In the genomic region with DNA sequence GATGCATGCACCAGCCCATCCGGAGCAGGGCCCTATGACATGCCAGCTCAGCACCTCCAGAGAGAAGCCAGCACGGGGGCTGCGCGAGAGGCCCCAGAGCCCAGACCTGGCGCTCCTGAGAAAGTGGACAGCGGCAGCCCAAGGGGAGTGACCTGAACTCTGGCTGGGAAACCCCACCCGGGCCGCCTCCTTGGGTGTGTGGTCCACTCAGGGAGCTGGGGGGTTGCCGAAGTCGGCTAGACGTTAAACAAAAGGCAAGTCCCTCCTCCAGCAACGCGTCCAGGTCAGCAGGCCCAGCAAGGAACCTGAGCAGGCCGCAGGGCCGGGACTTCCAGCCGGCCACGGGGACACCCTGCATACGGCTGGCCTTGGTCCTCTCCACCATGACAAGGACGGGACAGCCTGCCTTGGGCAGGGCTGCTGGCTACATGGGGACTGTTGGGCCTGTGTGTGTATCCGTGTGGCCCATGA, we compare ENCODE assay signal across 18 cellular contexts. TPM values are rescaled to one million over a fixed set of nuclear protein-coding genes. Genes with fewer than 3 reads are reported as not detected.
DNase-seq lines count a peak whose midpoint lies in the region; ATAC-seq, FAIRE-seq and TF ChIP-seq lines count a peak whose summit lies in the region.
"Had no signal": no experiment of that assay in that cellular context is flagged by ENCODE, and none has a peak within 500 bp of the region (broad histone marks: within the 10 kb centered on the region; RNA-seq: fewer than 3 reads in every experiment).

No MANE protein-coding gene starts in this region.

- POLR2A ChIA-PET in HEK293 (lab: Yijun Ruan, JAX), result no interaction called here
- POLR2A ChIA-PET in H1 (lab: Charles Lee; ENCODE audit: partially characterized antibody), result interaction anchor here (1.6 kb wide), 1 partner anchor 10 kb away, joined by 4 read pairs; no protein-coding TSS in a partner anchor

- no peak overlapping the region for H3K14ac ChIP-seq in H1 (ENCODE audit: insufficient read length)

- no peak overlapping the region for H4K91ac ChIP-seq in H1 (replicated peaks; ENCODE audit: insufficient read length, low read length)

- no peak overlapping the region for H3K4me2 ChIP-seq in H1 (ENCODE audit: insufficient read depth in 1 of 2, low read depth in 2 of 2, low read length in 2 of 2)
- H3K4me2 ChIP-seq in skeletal muscle satellite cell (ENCODE audit: low read length), result no peak overlapping the region

- H3K27ac ChIP-seq in HEK293 (ENCODE audit: extremely low read depth, low read depth, low read length) (no peak overlapping the region), H1 (ENCODE audit: low read depth, low read length) (no peak overlapping the region)
- H3K27ac ChIP-seq: VCaP had no signal

- H2BK20ac ChIP-seq in H1 (ENCODE audit: low read length), result no peak overlapping the region

- H3K27me3 ChIP-seq in H1 (replicated peaks in 1 of 4; ENCODE audit: control insufficient read depth in 3 of 4, extremely low read depth in 1 of 4, insufficient read depth in 3 of 4, low read length in 3 of 4) (no peaks in the 10 kb centered on the region), skeletal muscle satellite cell (ENCODE audit: control insufficient read depth, insufficient read depth, low read length) (no peaks in the 10 kb centered on the region)

- H3K18ac ChIP-seq in H1 (ENCODE audit: extremely low read depth, low read length), result no peak overlapping the region

- H3K23me2 ChIP-seq in H1 (ENCODE audit: low read depth, low read length), result no peaks in the 10 kb centered on the region

- no peak overlapping the region for H2AFZ ChIP-seq in H1 (ENCODE audit: low read length)

- H3K79me1 ChIP-seq in H1 (ENCODE audit: low read depth, low read length), result 0 out of 2 replicates have a peak, but pooled peaks cover 3% of the 10 kb centered on the region

- H3K56ac ChIP-seq in H1 (replicated peaks; ENCODE audit: insufficient read length, low read depth, low read length), result no peak overlapping the region

- no peak for TF ChIP-seq RAD21 in H1 (IDR thresholded peaks at IDR 0.05 in 1 of 2, conservative IDR thresholded peaks at IDR 0.05 in 1 of 2; ENCODE audit: low read depth in 2 of 2, low read length in 2 of 2)

- H3K9me3 ChIP-seq in HEK293 (ENCODE audit: control insufficient read depth, insufficient read depth, low read depth, low read length), result no peaks in the 10 kb centered on the region
- no peaks in the 10 kb centered on the region for H3K9me3 ChIP-seq in H1 (ENCODE audit: insufficient read depth in 2 of 2, low read depth in 1 of 2, low read length in 1 of 2)
- no peaks in the 10 kb centered on the region for H3K9me3 ChIP-seq in skeletal muscle satellite cell (replicated peaks; ENCODE audit: low read length)

- WGBS in H1 (ENCODE audit: extremely low coverage in 1 of 2, insufficient coverage in 1 of 2, insufficient read length in 1 of 2, insufficient replicate concordance in 2 of 2, low coverage in 1 of 2, low lambda C conversion rate in 2 of 2, missing lambda C conversion rate in 1 of 2), 2 experiments, result 88% methylated on average over 20 of the region's 20 CpGs; no CpG with 5 or more reads in 1 of the 2 experiments

- CTCF ChIA-PET in HEK293 (lab: Yijun Ruan, JAX) (interaction anchor here (1.1 kb wide), 1 partner anchor 22 kb away, joined by 5 read pairs; no protein-coding TSS in a partner anchor), H1 (lab: Charles Lee; ENCODE audit: partially characterized antibody) (interaction anchor here (1.3 to 1.9 kb wide), 3 partner anchors 33 to 84 kb away, joined by 3 to 7 read pairs (median 3); no protein-coding TSS in a partner anchor)

- 0 out of 2 replicates have a peak overlapping the region, but pooled peaks have one; percentile 50 for H2BK12ac ChIP-seq in H1 (ENCODE audit: low read depth, low read length)

- peak overlapping the region; percentile 72; the same call in 1 of the 2 replicates for H4K8ac ChIP-seq in H1 (ENCODE audit: extremely low read depth, insufficient read depth, low read length)

- no peak for TF ChIP-seq CTCF in HEK293 (tag by site-specific recombination; IDR thresholded peaks at IDR 0.05)
- no peak for TF ChIP-seq CTCF in H1 (IDR thresholded peaks at IDR 0.05; ENCODE audit: control extremely low read depth in 1 of 3, insufficient read depth in 1 of 3, low read depth in 1 of 3, low read length in 3 of 3)

- no peak for FAIRE-seq in H1 (lab: Jason Lieb, UNC)

- H4K20me1 ChIP-seq in H1 (replicated peaks in 1 of 2; ENCODE audit: control insufficient read depth in 1 of 2, insufficient read depth in 2 of 2, low read length in 2 of 2), result no peaks in the 10 kb centered on the region

- no peak overlapping the region for H3K23ac ChIP-seq in H1 (ENCODE audit: insufficient read length)

- peaks cover 0 to 5% of the 10 kb centered on the region in 2 experiments; a peak in 1 of 3 replicates for H3K36me3 ChIP-seq in HEK293 (ENCODE audit: control insufficient read depth in 2 of 2, insufficient read depth in 1 of 2, low read length in 2 of 2)
- no peaks in the 10 kb centered on the region for H3K36me3 ChIP-seq in H1 (ENCODE audit: control insufficient read depth in 2 of 4, insufficient read depth in 4 of 4, low read length in 3 of 4)
- no peaks in the 10 kb centered on the region for H3K36me3 ChIP-seq in skeletal muscle satellite cell (ENCODE audit: insufficient read depth, low read length)

- H3K4ac ChIP-seq in H1 (replicated peaks; ENCODE audit: insufficient read length, low read depth, low read length), result peak overlapping the region; percentile 21

- TF ChIP-seq EP300 in H1 (IDR thresholded peaks at IDR 0.05; ENCODE audit: borderline replicate concordance in 1 of 2, low read depth in 2 of 2, low read length in 2 of 2), result no peak

- no peak overlapping the region for H2BK15ac ChIP-seq in H1 (ENCODE audit: low read length)

- no peak for TF ChIP-seq POLR2A in H1 (IDR thresholded peaks at IDR 0.05; ENCODE audit: control extremely low read depth in 1 of 2, low read depth in 2 of 2, low read length in 2 of 2)

- peak; percentile 42 for DNase-seq in D341Med (ENCODE audit: low spot score)
- DNase-seq in H1 (ENCODE audit: low read depth in 1 of 2, low spot score in 2 of 2), result no peak
- no peak for DNase-seq in GDM1 (lab: John Stamatoyannopoulos, UW)
- no peak for DNase-seq in NCI-H1417 treated with DMSO at 0.1 percent for 48 hours (lab: John Stamatoyannopoulos, UW)
- DNase-seq: activated CD4-positive, alpha-beta memory T cell treated with anti-CD3 and anti-CD28 coated beads, Interleukin-2, amount 10 ng/mL, durations not matched to agents 7 days and 5 days; activated naive CD8-positive, alpha-beta T cell treated with anti-CD3 and anti-CD28 coated beads, Interleukin-2, amount 50 U/mL, for 24 hours; C1 segment of cervical spinal cord; DMS 273 treated with DMSO at 0.1 percent for 48 hours; NCI-H187; NCI-H345; NK-92 treated with Interleukin-12 subunit alpha and Interleukin-12 subunit beta, amount 100 ng/mL, for 24 hours; RPMI8226; T-helper 1 cell had no signal

- 0 out of 2 replicates have a peak overlapping the region, but pooled peaks have one; percentile 65 for H2AK5ac ChIP-seq in H1 (ENCODE audit: low read depth, low read length)

- no peak overlapping the region for H3K4me3 ChIP-seq in HEK293 (ENCODE audit: low read depth, low read length)
- no peak overlapping the region for H3K4me3 ChIP-seq in H1 (ENCODE audit: extremely low read depth in 1 of 4, insufficient read depth in 2 of 4, low read depth in 3 of 4, low read length in 4 of 4)
- H3K4me3 ChIP-seq in skeletal muscle satellite cell (ENCODE audit: low read length), result no peak overlapping the region

- H3K9ac ChIP-seq in H1 (replicated peaks in 1 of 4; ENCODE audit: extremely low read depth in 1 of 4, low read depth in 3 of 4, low read length in 3 of 4) (no peak overlapping the region), skeletal muscle satellite cell (ENCODE audit: low read depth, low read length) (peak overlapping the region; percentile 3)

- H3K4me1 ChIP-seq in HEK293 (ENCODE audit: control insufficient read depth, insufficient read depth, low read length) (no peaks in the 10 kb centered on the region; the same call in 1 of the 2 replicates), H1 (replicated peaks in 1 of 4; ENCODE audit: control insufficient read depth in 3 of 4, insufficient read depth in 4 of 4, low read length in 3 of 4) (peaks cover 0 to 23% (median 13%) of the 10 kb centered on the region in 4 experiments; a peak in 5 of 7 replicates), skeletal muscle satellite cell (ENCODE audit: control insufficient read depth, insufficient read depth, low read length) (peaks cover 14% of the 10 kb centered on the region)

- H2BK5ac ChIP-seq in H1 (ENCODE audit: low read depth, low read length), result peak overlapping the region; percentile 40; the same call in 1 of the 2 replicates

- H2BK120ac ChIP-seq in H1 (replicated peaks; ENCODE audit: low read depth, low read length), result no peak overlapping the region

- no peak overlapping the region for H4K5ac ChIP-seq in H1 (ENCODE audit: insufficient read length, low read depth, low read length)

- H3K79me2 ChIP-seq in H1 (ENCODE audit: control insufficient read depth in 1 of 2, insufficient read depth in 2 of 2, low read length in 2 of 2), result no peaks in the 10 kb centered on the region

- no peak for ATAC-seq in GM19023 (IDR thresholded peaks at IDR 0.05; ENCODE audit: unreplicated experiment)
- ATAC-seq: activated naive CD8-positive, alpha-beta T cell treated with anti-CD3 and anti-CD28 coated beads, Interleukin-2, amount 50 U/mL, for 24 hours; esophagus mucosa had no signal

RNA-seq across cellular contexts. Expression of a gene that starts 35.7 kb away (rescaled TPM):
- 13.6 and 14.0 TPM in 2 replicates for total RNA-seq in H1 (2021; fragmentation: NEBNext Ultra II Directional; extraction: Animal tissue kit (Norgen Biotek cat#: 25700))
- 8.3 and 14.9 TPM in 2 replicates for polyA plus RNA-seq in H1 (2011; rRNA removed)
- 10.8 TPM for polyA plus RNA-seq in H1 (2011; cell fraction: cytosol; rRNA removed)
- polyA plus RNA-seq in H1 (2011; cell fraction: nucleus; rRNA removed), result 16.7 TPM
- 6.6 to 9.5 TPM (median 8.4 TPM) in 4 replicates for polyA plus RNA-seq in H1 (2012, experiment 1 of 2)
- 5.6 TPM for polyA plus RNA-seq in H1 (2012, experiment 2 of 2)
- 6.3 TPM for polyA plus RNA-seq in H1 (2013, experiment 1 of 2)
- polyA plus RNA-seq in H1 (2013, experiment 2 of 2), result 6.3 TPM
- 6.4 and 8.3 TPM in 2 replicates for polyA minus RNA-seq in H1 (2011; rRNA and poly(A)+ RNA removed)
- 12.7 TPM for polyA minus RNA-seq in H1 (2011; cell fraction: cytosol; rRNA and poly(A)+ RNA removed)
- 10.0 TPM for polyA minus RNA-seq in H1 (2011; cell fraction: nucleus; rRNA and poly(A)+ RNA removed)
- 19.9 and 20.0 TPM in 2 replicates for total RNA-seq in skeletal muscle satellite cell (2012; rRNA removed)

RNA-seq across cellular contexts. Expression of a gene that starts 59.3 kb away (rescaled TPM):
- total RNA-seq in H1 (2021; fragmentation: NEBNext Ultra II Directional; extraction: Animal tissue kit (Norgen Biotek cat#: 25700)), result 34.9 and 35.3 TPM in 2 replicates
- 22.3 and 36.1 TPM in 2 replicates for polyA plus RNA-seq in H1 (2011; rRNA removed)
- 29.7 TPM for polyA plus RNA-seq in H1 (2011; cell fraction: cytosol; rRNA removed)
- polyA plus RNA-seq in H1 (2011; cell fraction: nucleus; rRNA removed), result 51.9 TPM
- polyA plus RNA-seq in H1 (2012, experiment 1 of 2), result 27.3 to 39.7 TPM (median 36.4 TPM) in 4 replicates
- 42.5 TPM for polyA plus RNA-seq in H1 (2012, experiment 2 of 2)
- 22.7 TPM for polyA plus RNA-seq in H1 (2013, experiment 1 of 2)
- 22.4 TPM for polyA plus RNA-seq in H1 (2013, experiment 2 of 2)
- 16.0 TPM in 2 replicates for polyA minus RNA-seq in H1 (2011; rRNA and poly(A)+ RNA removed)
- polyA minus RNA-seq in H1 (2011; cell fraction: cytosol; rRNA and poly(A)+ RNA removed), result 31.0 TPM
- 33.8 TPM for polyA minus RNA-seq in H1 (2011; cell fraction: nucleus; rRNA and poly(A)+ RNA removed)
- 39.0 and 51.5 TPM in 2 replicates for total RNA-seq in skeletal muscle satellite cell (2012; rRNA removed)
